8 cellular contexts compared by ENCODE assay signal in genomic region chr1:19596065-19596718, GRCh38. TPM values are rescaled to one million over a fixed set of nuclear protein-coding genes. Genes with fewer than 3 reads are reported as not detected.
DNase-seq lines count a peak whose midpoint lies in the region; ATAC-seq lines count a peak whose summit lies in the region.

No MANE protein-coding gene starts in this region.

- peak overlapping the region; percentile 89 for H3K4me3 Mint-ChIP-seq in dendritic cell treated with granulocyte-macrophage colony-stimulating factor and Interleukin-4, amounts not matched to agents 40 ng/mL and 50 ng/mL, for 4 days

- peak overlapping the region; percentile 42 for H4K5ac ChIP-seq in mesendoderm (ENCODE audit: low read length)

- peaks cover 37% of the 10 kb centered on the region for H3K4me1 Mint-ChIP-seq in dendritic cell treated with granulocyte-macrophage colony-stimulating factor and Interleukin-4, amounts not matched to agents 40 ng/mL and 50 ng/mL, for 4 days (ENCODE audit: low read depth)

- peak overlapping the region; percentile 88 for H3K4me2 ChIP-seq in mesendoderm (ENCODE audit: low read length)

- H3K9me3 ChIP-seq in NT2/D1 (ENCODE audit: insufficient read depth, low read length): no peaks in the 10 kb centered on the region

- intact Hi-C loops in dendritic cell treated with granulocyte-macrophage colony-stimulating factor and Interleukin-4, amounts not matched to agents 40 ng/mL and 50 ng/mL, for 4 days (cut with micrococcal nuclease): loop anchor here (2.0 to 5.0 kb wide), 2 partner anchors 111 to 159 kb away; partner anchors contain the start of gene CAPZB

- H3K27ac ChIP-seq in mesendoderm (ENCODE audit: low read depth, low read length): no peak overlapping the region
- peak overlapping the region; percentile 75 for H3K27ac ChIP-seq in urinary bladder (ENCODE audit: low read depth)

- H2BK15ac ChIP-seq in mesendoderm (replicated peaks; ENCODE audit: low read depth): no peak overlapping the region

- no peaks in the 10 kb centered on the region for H3K4me1 ChIP-seq in NT2/D1 (ENCODE audit: insufficient read depth, insufficient read length)
- H3K4me1 ChIP-seq in mesendoderm (ENCODE audit: control insufficient read depth, low read depth, low read length): no peaks in the 10 kb centered on the region
- no peaks in the 10 kb centered on the region for H3K4me1 ChIP-seq in urinary bladder (ENCODE audit: insufficient read depth)

- ATAC-seq in GM21723 (IDR thresholded peaks at IDR 0.05; ENCODE audit: unreplicated experiment): no peak

- H3K79me1 ChIP-seq in mesendoderm (ENCODE audit: low read length): peaks cover 11% of the 10 kb centered on the region

- H3K18ac ChIP-seq in mesendoderm (ENCODE audit: low read length): no peak overlapping the region

- H3K9ac ChIP-seq in NT2/D1 (ENCODE audit: insufficient read length, low read depth): peak overlapping the region; percentile 96
- peak overlapping the region; percentile 69 for H3K9ac ChIP-seq in mesendoderm (ENCODE audit: low read length)

- H3K79me2 ChIP-seq in mesendoderm (ENCODE audit: control insufficient read depth, insufficient read depth, low read length): peaks cover 38% of the 10 kb centered on the region

- H3K36me3 ChIP-seq in NT2/D1 (ENCODE audit: insufficient read depth, insufficient read length, low read length) (peaks cover 20% of the 10 kb centered on the region), mesendoderm (ENCODE audit: control insufficient read depth, insufficient read depth, low read length) (no peaks in the 10 kb centered on the region), urinary bladder (ENCODE audit: insufficient read depth) (no peaks in the 10 kb centered on the region)

- DNase-seq in activated T-cell treated with anti-CD3 and anti-CD28 coated beads for 4 hours (peak; percentile 4), NT2/D1 (ENCODE audit: low read depth, low spot score) (no peak), mesendoderm (no peak)
- DNase-seq in activated T-cell treated with anti-CD3 and anti-CD28 coated beads, Interleukin-2, amount 50 U/mL, for 48 hours: no peak
- no peak for DNase-seq in stimulated activated naive CD4-positive, alpha-beta T cell treated with Interleukin-2 at 50 U/mL for 16 hours (lab: John Stamatoyannopoulos, UW)

- no peak overlapping the region for H2BK5ac ChIP-seq in mesendoderm (ENCODE audit: low read length)

- WGBS in mesendoderm (ENCODE audit: extremely low coverage, insufficient coverage, low lambda C conversion rate): no CpG with 5 or more reads among the region's 11 CpGs
- 3% methylated on average over 11 of the region's 11 CpGs for WGBS in urinary bladder

- no peak overlapping the region for H2AK5ac ChIP-seq in mesendoderm (ENCODE audit: low read length)

- H3K9me3 Mint-ChIP-seq in dendritic cell treated with granulocyte-macrophage colony-stimulating factor and Interleukin-4, amounts not matched to agents 40 ng/mL and 50 ng/mL, for 4 days: no peaks in the 10 kb centered on the region

- H2BK120ac ChIP-seq in mesendoderm (ENCODE audit: low read depth, low read length): no peak overlapping the region

- H3K56ac ChIP-seq in mesendoderm (ENCODE audit: low read length): peak overlapping the region; percentile 83

- peak overlapping the region; percentile 94 for H3K27ac Mint-ChIP-seq in dendritic cell treated with granulocyte-macrophage colony-stimulating factor and Interleukin-4, amounts not matched to agents 40 ng/mL and 50 ng/mL, for 4 days

- H3K27me3 ChIP-seq in NT2/D1 (ENCODE audit: insufficient read depth, insufficient read length) (no peaks in the 10 kb centered on the region), mesendoderm (ENCODE audit: insufficient read depth, low read length, poor library complexity) (no peaks in the 10 kb centered on the region)

- peaks cover 33% of the 10 kb centered on the region for H3K36me3 Mint-ChIP-seq in dendritic cell treated with granulocyte-macrophage colony-stimulating factor and Interleukin-4, amounts not matched to agents 40 ng/mL and 50 ng/mL, for 4 days (ENCODE audit: low read depth)

- peaks cover 3% of the 10 kb centered on the region for H3K27me3 Mint-ChIP-seq in dendritic cell treated with granulocyte-macrophage colony-stimulating factor and Interleukin-4, amounts not matched to agents 40 ng/mL and 50 ng/mL, for 4 days

- no peak overlapping the region for H4K8ac ChIP-seq in mesendoderm (ENCODE audit: low read depth, low read length)

- H3K4ac ChIP-seq in mesendoderm (ENCODE audit: low read depth, low read length): no peak overlapping the region

- peak overlapping the region; percentile 81 for H3K4me3 ChIP-seq in NT2/D1 (ENCODE audit: insufficient read length, low read depth)
- peak overlapping the region; percentile 41 for H3K4me3 ChIP-seq in mesendoderm (ENCODE audit: low read length)
- H3K4me3 ChIP-seq in urinary bladder (ENCODE audit: low read depth, low read length): peak overlapping the region; percentile 89

- H3K23ac ChIP-seq in mesendoderm (ENCODE audit: low read length): no peak overlapping the region

RNA-seq across cellular contexts. Expression of gene NBL1, which starts 47.9 kb away (rescaled TPM):
- 4.2 TPM for polyA plus RNA-seq in mesendoderm (2013, experiment 1 of 2)
- 4.6 TPM for polyA plus RNA-seq in mesendoderm (2013, experiment 2 of 2)
- 59.3 TPM for total RNA-seq in urinary bladder
- 374 TPM for polyA plus RNA-seq in urinary bladder
